2 cellular contexts compared by ENCODE assay signal in genomic region chr7:150678601-150679000, GRCh38. TPM values are rescaled to one million over a fixed set of nuclear protein-coding genes. Genes with fewer than 3 reads are reported as not detected.
"Had no signal": no experiment of that assay in that cellular context is flagged by ENCODE, and none has a peak within 500 bp of the region (broad histone marks: within the 10 kb centered on the region; RNA-seq: fewer than 3 reads in every experiment).

No MANE protein-coding gene starts in this region.

RNA-seq across cellular contexts. Expression of gene GIMAP1, which starts 37.8 kb away (rescaled TPM):
- total RNA-seq: bronchial epithelial cell, WTC11 had no signal

RNA-seq across cellular contexts. Expression of gene GIMAP6, which starts 46.4 kb away (rescaled TPM):
- total RNA-seq: bronchial epithelial cell had no signal

RNA-seq across cellular contexts. Expression of gene GIMAP5, which starts 58.6 kb away (rescaled TPM):
- total RNA-seq: bronchial epithelial cell had no signal
